In the genomic region with DNA sequence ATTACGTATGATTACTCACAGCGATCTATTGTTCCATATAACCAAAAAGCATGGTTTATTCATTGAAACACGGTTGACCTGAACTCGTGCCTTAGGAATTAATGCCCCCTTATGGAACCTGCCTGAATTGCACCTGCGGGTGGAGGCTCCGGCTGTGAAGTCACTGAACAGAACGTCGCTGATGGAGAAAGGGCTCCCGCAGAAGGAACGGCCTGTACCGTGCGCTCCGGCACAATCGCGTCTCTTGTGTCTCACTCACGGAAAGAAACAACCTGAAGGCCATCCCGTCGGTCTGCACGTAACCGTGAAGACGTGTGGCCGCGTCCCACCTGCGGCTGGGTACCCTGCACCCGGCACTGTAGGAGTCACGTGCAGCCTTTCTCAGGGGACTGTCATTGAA, we compare ENCODE assay signal across 8 cellular contexts.
DNase-seq lines count a peak whose midpoint lies in the region; ATAC-seq and TF ChIP-seq lines count a peak whose summit lies in the region.

No MANE protein-coding gene starts in this region.

- POLR2A ChIA-PET in activated CD8-positive, alpha-beta T cell treated with anti-CD3 and anti-CD28 coated beads for 36 hours (lab: Charles Lee) = interaction anchor here (1.4 to 1.5 kb wide), 2 partner anchors 136 to 149 kb away, joined by 3 read pairs; no protein-coding TSS in a partner anchor

- peak; percentile 69 for DNase-seq in CD1c-positive myeloid dendritic cell (ENCODE audit: extremely low spot score)
- peak; percentile 20 to 84 for DNase-seq in NCI-H526 (lab: John Stamatoyannopoulos, UW)
- peak; percentile 83 for DNase-seq in activated CD8-positive, alpha-beta T cell treated with anti-CD3 and anti-CD28 coated beads for 36 hours
- DNase-seq in effector memory CD8-positive, alpha-beta T cell = peak; percentile 67 to 81 (median 67)
- DNase-seq in mesothelial cell of epicardium (ENCODE audit: low spot score in 2 of 2, unreplicated experiment in 2 of 2) = peak in 1 of 2 experiments; percentile 84
- DNase-seq in stimulated activated CD8-positive, alpha-beta memory T cell treated with anti-CD3 and anti-CD28 coated beads, Interleukin-7, amount 100 ng/mL, for 1 hour (ENCODE audit: low read depth in 2 of 2) = peak; percentile 44 to 56

- peaks cover 15% of the 10 kb centered on the region for H3K4me1 Mint-ChIP-seq in activated CD8-positive, alpha-beta T cell treated with anti-CD3 and anti-CD28 coated beads for 36 hours (ENCODE audit: low read depth)
- H3K4me1 Mint-ChIP-seq in effector memory CD8-positive, alpha-beta T cell (ENCODE audit: low read depth in 2 of 2) = peaks cover 14 to 21% of the 10 kb centered on the region in 2 donors
- peaks cover under 1% of the 10 kb centered on the region for H3K4me1 Mint-ChIP-seq in mesothelial cell of epicardium

- peak; percentile 90 for TF ChIP-seq CTCF in activated CD8-positive, alpha-beta T cell treated with anti-CD3 and anti-CD28 coated beads for 36 hours (IDR thresholded peaks at IDR 0.05)
- TF ChIP-seq CTCF in mesothelial cell of epicardium (IDR thresholded peaks at IDR 0.05; ENCODE audit: unreplicated experiment) = peak; percentile 90

- H3K36me3 Mint-ChIP-seq in activated CD8-positive, alpha-beta T cell treated with anti-CD3 and anti-CD28 coated beads for 36 hours (ENCODE audit: low read depth) = peaks cover 29% of the 10 kb centered on the region
- peaks cover 32% of the 10 kb centered on the region for H3K36me3 Mint-ChIP-seq in effector memory CD8-positive, alpha-beta T cell (ENCODE audit: insufficient read depth)
- H3K36me3 Mint-ChIP-seq in mesothelial cell of epicardium = no peaks in the 10 kb centered on the region

- H3K27ac Mint-ChIP-seq in activated CD8-positive, alpha-beta T cell treated with anti-CD3 and anti-CD28 coated beads for 36 hours = no peak overlapping the region
- H3K27ac Mint-ChIP-seq in effector memory CD8-positive, alpha-beta T cell = no peak overlapping the region
- H3K27ac Mint-ChIP-seq in mesothelial cell of epicardium = no peak overlapping the region

- intact Hi-C loops in activated CD8-positive, alpha-beta T cell treated with anti-CD3 and anti-CD28 coated beads for 36 hours (cut with micrococcal nuclease) = loop anchor here (2.0 kb wide), 1 partner anchor 150 kb away; no protein-coding TSS in a partner anchor

- ATAC-seq in GM21367 (IDR thresholded peaks at IDR 0.05; ENCODE audit: unreplicated experiment) = peak; percentile 32
- ATAC-seq in activated CD8-positive, alpha-beta T cell treated with anti-CD3 and anti-CD28 coated beads for 36 hours = peak; percentile 17
- ATAC-seq in effector memory CD8-positive, alpha-beta T cell (replicated peaks) = no peak
- no peak for ATAC-seq in GM18909 (IDR thresholded peaks at IDR 0.05; ENCODE audit: poor library complexity, unreplicated experiment)

- no peaks in the 10 kb centered on the region for H3K9me3 Mint-ChIP-seq in activated CD8-positive, alpha-beta T cell treated with anti-CD3 and anti-CD28 coated beads for 36 hours
- no peaks in the 10 kb centered on the region for H3K9me3 Mint-ChIP-seq in effector memory CD8-positive, alpha-beta T cell
- H3K9me3 Mint-ChIP-seq in mesothelial cell of epicardium = no peaks in the 10 kb centered on the region

- no peaks in the 10 kb centered on the region for H3K27me3 Mint-ChIP-seq in activated CD8-positive, alpha-beta T cell treated with anti-CD3 and anti-CD28 coated beads for 36 hours
- peaks cover 0 to 10% of the 10 kb centered on the region in 2 donors for H3K27me3 Mint-ChIP-seq in effector memory CD8-positive, alpha-beta T cell
- peaks cover 39% of the 10 kb centered on the region for H3K27me3 Mint-ChIP-seq in mesothelial cell of epicardium (ENCODE audit: low read depth)

- CTCF ChIA-PET in activated CD8-positive, alpha-beta T cell treated with anti-CD3 and anti-CD28 coated beads for 36 hours (lab: Charles Lee) = interaction anchor here (0.8 to 7.0 kb wide), 8 partner anchors 10 to 154 kb away, joined by 3 to 88 read pairs (median 6); no protein-coding TSS in a partner anchor

- H3K4me3 Mint-ChIP-seq in activated CD8-positive, alpha-beta T cell treated with anti-CD3 and anti-CD28 coated beads for 36 hours = no peak overlapping the region
- H3K4me3 Mint-ChIP-seq in effector memory CD8-positive, alpha-beta T cell = no peak overlapping the region
- H3K4me3 Mint-ChIP-seq in mesothelial cell of epicardium = no peak overlapping the region

Comparison
In these comparisons a context has a peak if more than half of its experiments do, and no peak if none do; other contexts are left out.
1. ATAC-seq: peak in GM21367 (single experiment) and activated CD8-positive, alpha-beta T cell treated with anti-CD3 and anti-CD28 coated beads for 36 hours (single experiment); none in effector memory CD8-positive, alpha-beta T cell (single experiment) and GM18909 (single experiment).